ENCODE assay signal across 17 cellular contexts in genomic region chr6:41731561-41732086, GRCh38. TPM values are rescaled to one million over a fixed set of nuclear protein-coding genes. Genes with fewer than 3 reads are reported as not detected.
DNase-seq lines count a peak whose midpoint lies in the region; ATAC-seq lines count a peak whose summit lies in the region.
"Had no signal": no experiment of that assay in that cellular context is flagged by ENCODE, and none has a peak within 500 bp of the region (broad histone marks: within the 10 kb centered on the region; RNA-seq: fewer than 3 reads in every experiment).

No MANE protein-coding gene starts in this region.

- no peaks in the 10 kb centered on the region for H3K9me3 Mint-ChIP-seq in stimulated activated naive CD8-positive, alpha-beta T cell treated with anti-CD3 and anti-CD28 coated beads, Interleukin-15, Interleukin-2, amounts not matched to agents 100 ng/mL and 50 ng/mL, for 24 hours
- no peaks in the 10 kb centered on the region for H3K9me3 Mint-ChIP-seq in activated T-helper 1 cell treated with anti-CD3 and anti-CD28 coated beads, Interleukin-12 subunit alpha, Interleukin-12 subunit beta, Interleukin-2, Interleukin-4 antibody, amounts not matched to agents 30 ng/mL and 10 ng/mL and 1 ng/mL, durations not matched to agents 14 hours and 24 hours and 36 hours
- H3K9me3 Mint-ChIP-seq: activated T-cell treated with anti-CD3 and anti-CD28 coated beads, Interleukin-2, amount 50 U/mL, for 4 hours had no signal

- H3K27ac Mint-ChIP-seq in stimulated activated naive CD8-positive, alpha-beta T cell treated with anti-CD3 and anti-CD28 coated beads, Interleukin-15, Interleukin-2, amounts not matched to agents 100 ng/mL and 50 ng/mL, for 24 hours = peak overlapping the region; percentile 55
- H3K27ac Mint-ChIP-seq in activated T-helper 1 cell treated with anti-CD3 and anti-CD28 coated beads, Interleukin-12 subunit alpha, Interleukin-12 subunit beta, Interleukin-2, Interleukin-4 antibody, amounts not matched to agents 30 ng/mL and 10 ng/mL and 1 ng/mL, durations not matched to agents 14 hours and 24 hours and 36 hours = no peak overlapping the region

- no peak for DNase-seq in stimulated activated naive CD8-positive, alpha-beta T cell treated with anti-CD3 and anti-CD28 coated beads, Interleukin-15, Interleukin-2, amounts not matched to agents 100 U/mL and 50 U/mL, for 24 hours
- DNase-seq in globus pallidus (ENCODE audit: low spot score) = peak; percentile 16
- DNase-seq in aorta = peak; percentile 18 to 27
- DNase-seq in NCI-H345 treated with DMSO at 0.1 percent for 48 hours (lab: John Stamatoyannopoulos, UW; ENCODE audit: unreplicated experiment) = no peak
- no peak for DNase-seq in activated T-helper 1 cell treated with anti-CD3 and anti-CD28 coated beads, Interleukin-12 subunit alpha, Interleukin-12 subunit beta, Interleukin-2, Interleukin-4 antibody, amounts not matched to agents 30 ng/mL and 10 ng/mL and 1 ng/mL, durations not matched to agents 14 hours and 24 hours and 36 hours (ENCODE audit: low spot score)
- DNase-seq: activated CD4-positive, CD25-positive, alpha-beta regulatory T cell; activated T-cell treated with anti-CD3 and anti-CD28 coated beads, Interleukin-2, amount 50 U/mL, for 4 hours; brain microvascular endothelial cell; DND-41; NCI-H1092 treated with DMSO at 0.1 percent for 48 hours; NCI-H510A; SIG-M5; stimulated activated CD4-positive, alpha-beta T cell treated with anti-CD3 and anti-CD28 coated beads, Interleukin-12 subunit alpha, Interleukin-12 subunit beta, amount 100 ng/mL, for 4 hours had no signal

- 88 to 89% methylated on average over 7 of the region's 7 CpGs for WGBS in aorta, 2 donors

- no peaks in the 10 kb centered on the region for H3K36me3 ChIP-seq in aorta (ENCODE audit: control insufficient read depth in 1 of 2, insufficient read depth in 2 of 2, low read length in 1 of 2)
- H3K36me3 ChIP-seq: brain microvascular endothelial cell had no signal

- H3K36me3 Mint-ChIP-seq in stimulated activated naive CD8-positive, alpha-beta T cell treated with anti-CD3 and anti-CD28 coated beads, Interleukin-15, Interleukin-2, amounts not matched to agents 100 ng/mL and 50 ng/mL, for 24 hours (ENCODE audit: low read depth) = no peaks in the 10 kb centered on the region
- no peaks in the 10 kb centered on the region for H3K36me3 Mint-ChIP-seq in activated T-helper 1 cell treated with anti-CD3 and anti-CD28 coated beads, Interleukin-12 subunit alpha, Interleukin-12 subunit beta, Interleukin-2, Interleukin-4 antibody, amounts not matched to agents 30 ng/mL and 10 ng/mL and 1 ng/mL, durations not matched to agents 14 hours and 24 hours and 36 hours (ENCODE audit: low read depth)

- no peak for ATAC-seq in stimulated activated naive CD8-positive, alpha-beta T cell treated with anti-CD3 and anti-CD28 coated beads, Interleukin-15, Interleukin-2, amounts not matched to agents 100 U/mL and 50 U/mL, for 24 hours
- no peak for ATAC-seq in aorta (ENCODE audit: low FRiP score)

- H3K4me1 Mint-ChIP-seq in stimulated activated naive CD8-positive, alpha-beta T cell treated with anti-CD3 and anti-CD28 coated beads, Interleukin-15, Interleukin-2, amounts not matched to agents 100 ng/mL and 50 ng/mL, for 24 hours (ENCODE audit: low read depth) = peaks cover 56% of the 10 kb centered on the region
- peaks cover 32% of the 10 kb centered on the region for H3K4me1 Mint-ChIP-seq in activated T-helper 1 cell treated with anti-CD3 and anti-CD28 coated beads, Interleukin-12 subunit alpha, Interleukin-12 subunit beta, Interleukin-2, Interleukin-4 antibody, amounts not matched to agents 30 ng/mL and 10 ng/mL and 1 ng/mL, durations not matched to agents 14 hours and 24 hours and 36 hours (ENCODE audit: low read depth)

- intact Hi-C loops in aorta (cut with DNase I) = no loop called here
- intact Hi-C loops in activated T-helper 1 cell treated with anti-CD3 and anti-CD28 coated beads, Interleukin-12 subunit alpha, Interleukin-12 subunit beta, Interleukin-2, Interleukin-4 antibody, amounts not matched to agents 30 ng/mL and 10 ng/mL and 1 ng/mL, durations not matched to agents 14 hours and 24 hours and 36 hours (cut with micrococcal nuclease) = loop anchor here (5.0 to 10.0 kb wide), 3 partner anchors 184 to 1903 kb away; partner anchors contain the start of genes FOXP4, MAD2L1BP, NFYA and OARD1

- H3K4me3 ChIP-seq in aorta (ENCODE audit: low read length in 2 of 2) = no peak overlapping the region
- H3K4me3 ChIP-seq: esophagus muscularis mucosa had no signal

- H3K27me3 ChIP-seq in aorta (ENCODE audit: control insufficient read depth in 1 of 2, insufficient read depth in 2 of 2, low read length in 1 of 2) = no peaks in the 10 kb centered on the region
- H3K27me3 ChIP-seq: brain microvascular endothelial cell, esophagus muscularis mucosa had no signal

- H3K4me3 Mint-ChIP-seq in stimulated activated naive CD8-positive, alpha-beta T cell treated with anti-CD3 and anti-CD28 coated beads, Interleukin-15, Interleukin-2, amounts not matched to agents 100 ng/mL and 50 ng/mL, for 24 hours = peak overlapping the region; percentile 51
- no peak overlapping the region for H3K4me3 Mint-ChIP-seq in activated T-helper 1 cell treated with anti-CD3 and anti-CD28 coated beads, Interleukin-12 subunit alpha, Interleukin-12 subunit beta, Interleukin-2, Interleukin-4 antibody, amounts not matched to agents 30 ng/mL and 10 ng/mL and 1 ng/mL, durations not matched to agents 14 hours and 24 hours and 36 hours

- H3K4me1 ChIP-seq in aorta (ENCODE audit: control insufficient read depth in 1 of 2, insufficient read depth in 2 of 2, low read length in 2 of 2) = no peaks in the 10 kb centered on the region

- H3K27me3 Mint-ChIP-seq in stimulated activated naive CD8-positive, alpha-beta T cell treated with anti-CD3 and anti-CD28 coated beads, Interleukin-15, Interleukin-2, amounts not matched to agents 100 ng/mL and 50 ng/mL, for 24 hours = no peaks in the 10 kb centered on the region
- H3K27me3 Mint-ChIP-seq in activated T-helper 1 cell treated with anti-CD3 and anti-CD28 coated beads, Interleukin-12 subunit alpha, Interleukin-12 subunit beta, Interleukin-2, Interleukin-4 antibody, amounts not matched to agents 30 ng/mL and 10 ng/mL and 1 ng/mL, durations not matched to agents 14 hours and 24 hours and 36 hours (ENCODE audit: insufficient read depth) = no peaks in the 10 kb centered on the region

- no peaks in the 10 kb centered on the region for H3K9me3 ChIP-seq in aorta (ENCODE audit: control insufficient read depth, low read length)
- H3K9me3 ChIP-seq: esophagus muscularis mucosa had no signal

- no peak overlapping the region for H3K27ac ChIP-seq in aorta (ENCODE audit: low read depth in 1 of 2, low read length in 2 of 2)
- H3K27ac ChIP-seq: brain microvascular endothelial cell, esophagus muscularis mucosa had no signal

RNA-seq across cellular contexts. Expression of gene TFEB, which starts 3.8 kb away (rescaled TPM):
- 10 to 100 TPM; 22.2 to 32.1 TPM for total RNA-seq in aorta
- 10 to 100 TPM in 1 of 2 donors, 1 to 10 TPM in 1; 7.3 to 20.9 TPM for polyA plus RNA-seq in aorta
- 15.6 and 17.2 TPM in 2 replicates for total RNA-seq in activated T-helper 1 cell treated with anti-CD3 and anti-CD28 coated beads, Interleukin-12 subunit alpha, Interleukin-12 subunit beta, Interleukin-2, Interleukin-4 antibody, amounts not matched to agents 30 ng/mL and 10 ng/mL and 1 ng/mL, durations not matched to agents 14 hours and 24 hours and 36 hours

RNA-seq across cellular contexts. Expression of gene PGC, which starts 15.6 kb away (rescaled TPM):
- total RNA-seq in aorta = under 1 TPM; 0.33 to 0.65 TPM
- polyA plus RNA-seq in aorta = 1 to 10 TPM; 1.1 to 2.5 TPM
- 0.60 TPM in 1 of 2 replicates, not detected in the other for total RNA-seq in activated T-helper 1 cell treated with anti-CD3 and anti-CD28 coated beads, Interleukin-12 subunit alpha, Interleukin-12 subunit beta, Interleukin-2, Interleukin-4 antibody, amounts not matched to agents 30 ng/mL and 10 ng/mL and 1 ng/mL, durations not matched to agents 14 hours and 24 hours and 36 hours
- polyA plus RNA-seq: AG04450, neural cell had no signal

RNA-seq across cellular contexts. Expression of gene FRS3, which starts 48.1 kb away (rescaled TPM):
- total RNA-seq in aorta = 1 to 10 TPM; 3.7 to 5.4 TPM
- 10 to 100 TPM in 1 of 2 donors, 1 to 10 TPM in 1; 1.0 to 16.2 TPM for polyA plus RNA-seq in aorta
- total RNA-seq in activated T-helper 1 cell treated with anti-CD3 and anti-CD28 coated beads, Interleukin-12 subunit alpha, Interleukin-12 subunit beta, Interleukin-2, Interleukin-4 antibody, amounts not matched to agents 30 ng/mL and 10 ng/mL and 1 ng/mL, durations not matched to agents 14 hours and 24 hours and 36 hours = 5.2 and 5.3 TPM in 2 replicates

RNA-seq across cellular contexts. Expression of gene PRICKLE4, which starts 49.0 kb away (rescaled TPM):
- 1 to 10 TPM; 3.5 to 8.8 TPM for total RNA-seq in aorta
- 1 to 10 TPM in 1 of 2 donors, under 1 TPM in 1; 0.61 to 1.5 TPM for polyA plus RNA-seq in aorta
- not detected in 2 replicates for total RNA-seq in activated T-helper 1 cell treated with anti-CD3 and anti-CD28 coated beads, Interleukin-12 subunit alpha, Interleukin-12 subunit beta, Interleukin-2, Interleukin-4 antibody, amounts not matched to agents 30 ng/mL and 10 ng/mL and 1 ng/mL, durations not matched to agents 14 hours and 24 hours and 36 hours
- total RNA-seq: activated T-cell treated with anti-CD3 and anti-CD28 coated beads, Interleukin-2, amount 50 U/mL, for 4 hours had no signal
- polyA plus RNA-seq: AG04450 had no signal

RNA-seq across cellular contexts. Expression of gene TOMM6, which starts 55.9 kb away (rescaled TPM):
- total RNA-seq in aorta = 10 to 100 TPM; 74.8 to 75.5 TPM
- 100 to 1,000 TPM; 213 to 236 TPM for polyA plus RNA-seq in aorta
- total RNA-seq in activated T-helper 1 cell treated with anti-CD3 and anti-CD28 coated beads, Interleukin-12 subunit alpha, Interleukin-12 subunit beta, Interleukin-2, Interleukin-4 antibody, amounts not matched to agents 30 ng/mL and 10 ng/mL and 1 ng/mL, durations not matched to agents 14 hours and 24 hours and 36 hours = 334 and 338 TPM in 2 replicates

Comparison
In these comparisons a context has a peak if more than half of its experiments do, and no peak if none do; other contexts are left out.
1. DNase-seq: peak in globus pallidus (single experiment) and aorta (2 of 2); none in stimulated activated naive CD8-positive, alpha-beta T cell treated with anti-CD3 and anti-CD28 coated beads, Interleukin-15, Interleukin-2, amounts not matched to agents 100 U/mL and 50 U/mL, for 24 hours (single experiment), NCI-H345 treated with DMSO at 0.1 percent for 48 hours (single experiment) and activated T-helper 1 cell treated with anti-CD3 and anti-CD28 coated beads, Interleukin-12 subunit alpha, Interleukin-12 subunit beta, Interleukin-2, Interleukin-4 antibody, amounts not matched to agents 30 ng/mL and 10 ng/mL and 1 ng/mL, durations not matched to agents 14 hours and 24 hours and 36 hours (single experiment).